In genomic region chr3:11379238-11379823, GRCh38 we compare ENCODE assay signal across 8 cellular contexts.
DNase-seq lines count a peak whose midpoint lies in the region; ATAC-seq, FAIRE-seq and TF ChIP-seq lines count a peak whose summit lies in the region.

No MANE protein-coding gene starts in this region.

- no peak for DNase-seq in D721Med (ENCODE audit: insufficient read length, low spot score)
- DNase-seq in HuH-7 (ENCODE audit: low spot score): peak; percentile 37
- DNase-seq in SW480 (ENCODE audit: low spot score): peak; percentile 61
- peak; percentile 84 for DNase-seq in fibroblast of the aortic adventitia (ENCODE audit: low read depth)
- no peak for DNase-seq in ovary
- DNase-seq in activated T-cell treated with anti-CD3 and anti-CD28 coated beads, Interleukin-2, amount 50 U/mL, for 1 hour: no peak

- H3K36me3 ChIP-seq in ovary: no peaks in the 10 kb centered on the region

- intact Hi-C loops in ovary (cut with DNase I): loop anchor here (5.0 to 10.0 kb wide), 5 partner anchors 273 to 458 kb away; no protein-coding TSS in a partner anchor

- H3K4me3 ChIP-seq in fibroblast of the aortic adventitia (ENCODE audit: low read depth, low read length) (no peak overlapping the region), ovary (no peak overlapping the region)

- TF ChIP-seq POLR2A in ovary (IDR thresholded peaks at IDR 0.05): no peak

- TF ChIP-seq EP300 in ovary (IDR thresholded peaks at IDR 0.05): no peak

- peak; percentile 51 for FAIRE-seq in D721Med (lab: Jason Lieb, UNC)

- WGBS in ovary, 3 donors: 16 to 21% (median 19%) methylated on average over 2 of the region's 2 CpGs

- ATAC-seq in HG03025 (IDR thresholded peaks at IDR 0.05; ENCODE audit: low FRiP score, unreplicated experiment): no peak
- ATAC-seq in GM18502 (IDR thresholded peaks at IDR 0.05; ENCODE audit: poor library complexity, unreplicated experiment): no peak

- no peaks in the 10 kb centered on the region for H3K9me3 ChIP-seq in ovary

- peaks cover 4% of the 10 kb centered on the region for H3K4me1 ChIP-seq in ovary (ENCODE audit: insufficient read depth)

- TF ChIP-seq CTCF in D721Med (IDR thresholded peaks at IDR 0.05; ENCODE audit: insufficient read depth, missing control alignments) (peak; percentile 79), fibroblast of the aortic adventitia (IDR thresholded peaks at IDR 0.05; ENCODE audit: insufficient read depth, low read length) (peak; percentile 47), ovary (IDR thresholded peaks at IDR 0.05) (peak in 2 of 3 donors; percentile 65 to 84)

- H3K27ac ChIP-seq in ovary: peak overlapping the region in 1 of 2 donors; percentile 67

- H3K27me3 ChIP-seq in ovary: no peaks in the 10 kb centered on the region

Comparison
In these comparisons a context has a peak if more than half of its experiments do, and no peak if none do; other contexts are left out.
1. DNase-seq: peak in HuH-7 (single experiment), SW480 (single experiment) and fibroblast of the aortic adventitia (single experiment); none in D721Med (single experiment), ovary (0 of 5) and activated T-cell treated with anti-CD3 and anti-CD28 coated beads, Interleukin-2, amount 50 U/mL, for 1 hour (single experiment).
2. Peak in every context shown above with its lines, with median percentiles within 50 percentile points of each other: CTCF ChIP-seq.